In the genomic region with DNA sequence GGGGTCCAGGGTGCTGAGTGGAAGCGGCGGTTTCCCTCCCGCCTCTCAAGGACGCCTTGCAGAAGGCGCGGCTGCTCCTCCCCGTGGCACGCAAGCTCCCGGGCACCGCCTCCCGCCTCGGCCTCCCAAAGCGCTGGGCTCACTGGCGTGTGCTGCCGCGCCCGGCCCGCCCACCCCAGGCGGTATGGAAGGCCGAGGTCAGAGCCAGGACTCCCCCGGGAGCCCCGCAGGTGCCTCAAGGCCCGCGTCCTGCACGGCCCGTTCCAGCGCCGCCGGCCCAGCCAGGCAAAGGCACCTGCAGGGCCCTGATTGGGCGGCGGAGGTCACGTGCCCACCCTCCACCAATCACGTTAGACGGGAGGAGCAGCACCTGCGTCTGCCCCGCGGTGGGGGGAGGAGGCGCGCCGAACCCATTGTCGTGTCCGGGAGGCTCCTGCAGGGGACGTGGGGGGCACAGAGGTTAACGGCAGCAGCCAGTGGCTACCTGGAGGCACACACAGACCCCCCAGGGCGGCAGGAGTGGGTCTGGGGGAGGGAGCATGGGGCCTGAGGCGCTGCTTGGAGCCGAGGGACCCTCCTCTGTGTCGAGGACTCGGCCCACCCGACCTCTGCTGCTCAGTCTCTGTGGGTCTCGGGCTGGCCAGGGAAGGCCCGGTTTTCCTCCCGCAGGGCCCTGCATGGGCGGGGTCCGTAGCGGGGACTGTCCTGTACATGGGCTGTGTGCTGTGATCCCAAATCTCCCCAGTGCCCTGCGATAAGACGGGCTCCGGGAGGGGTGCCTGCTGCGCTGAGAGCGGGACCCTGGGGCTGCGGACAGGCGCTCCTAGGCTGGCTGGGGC, we compare ENCODE assay signal across 8 cellular contexts. TPM values are rescaled to one million over a fixed set of nuclear protein-coding genes. Genes with fewer than 3 reads are reported as not detected.
DNase-seq lines count a peak whose midpoint lies in the region; ATAC-seq and TF ChIP-seq lines count a peak whose summit lies in the region.

No MANE protein-coding gene starts in this region.

- H3K4me3 ChIP-seq in ectodermal cell (ENCODE audit: insufficient read depth, low read depth, low read length) (peak overlapping the region; percentile 51), lung (peak overlapping the region; percentile 64)

- H3K27ac Mint-ChIP-seq in activated CD4-positive, alpha-beta memory T cell treated with anti-CD3 and anti-CD28 coated beads, Interleukin-2, amount 10 ng/mL, durations not matched to agents 7 days and 5 days: peak overlapping the region; percentile 79

- WGBS in ectodermal cell, 2 experiments: 5 to 6% methylated on average over 63 of the region's 63 CpGs
- WGBS in lung, 2 donors: 4 to 8% methylated on average over 50 to 63 of the region's 63 CpGs

- POLR2A ChIA-PET in activated CD4-positive, alpha-beta memory T cell treated with anti-CD3 and anti-CD28 coated beads, Interleukin-2, amount 10 ng/mL, durations not matched to agents 7 days and 5 days (lab: Charles Lee): interaction anchor here (0.8 to 3.1 kb wide), 5 partner anchors 9 to 48 kb away, joined by 3 to 10 read pairs (median 6); a partner anchor contains a TSS

- H3K27me3 ChIP-seq in ectodermal cell (ENCODE audit: control insufficient read depth, insufficient read depth, low read length, poor library complexity, severe bottlenecking) (no peaks in the 10 kb centered on the region), lung (ENCODE audit: control insufficient read depth, insufficient read depth) (no peaks in the 10 kb centered on the region)

- H3K27me3 Mint-ChIP-seq in activated CD4-positive, alpha-beta memory T cell treated with anti-CD3 and anti-CD28 coated beads, Interleukin-2, amount 10 ng/mL, durations not matched to agents 7 days and 5 days: no peaks in the 10 kb centered on the region

- no peaks in the 10 kb centered on the region for H3K9me3 ChIP-seq in ectodermal cell (ENCODE audit: control insufficient read depth, low read length)
- H3K9me3 ChIP-seq in lung (ENCODE audit: control insufficient read depth in 2 of 2, insufficient read depth in 1 of 2, low read length in 1 of 2): no peaks in the 10 kb centered on the region

- H3K4me3 Mint-ChIP-seq in activated CD4-positive, alpha-beta memory T cell treated with anti-CD3 and anti-CD28 coated beads, Interleukin-2, amount 10 ng/mL, durations not matched to agents 7 days and 5 days: peak overlapping the region; percentile 81

- no peak overlapping the region for H3K27ac ChIP-seq in ectodermal cell (ENCODE audit: insufficient read depth, low read depth, low read length, poor library complexity, severe bottlenecking)
- peak overlapping the region; percentile 88 to 90 for H3K27ac ChIP-seq in lung (ENCODE audit: low read depth in 1 of 2, low read length in 1 of 2)

- CTCF ChIA-PET in activated CD4-positive, alpha-beta memory T cell treated with anti-CD3 and anti-CD28 coated beads, Interleukin-2, amount 10 ng/mL, durations not matched to agents 7 days and 5 days (lab: Charles Lee): interaction anchor here (1.0 to 7.2 kb wide), 4 partner anchors 42 to 108 kb away, joined by 3 to 149 read pairs (median 6); a partner anchor contains a TSS

- no peaks in the 10 kb centered on the region for H3K36me3 Mint-ChIP-seq in activated CD4-positive, alpha-beta memory T cell treated with anti-CD3 and anti-CD28 coated beads, Interleukin-2, amount 10 ng/mL, durations not matched to agents 7 days and 5 days (ENCODE audit: low read depth)

- ATAC-seq in GM19351 (IDR thresholded peaks at IDR 0.05; ENCODE audit: unreplicated experiment) (peak; percentile 90), HG03521 (IDR thresholded peaks at IDR 0.05; ENCODE audit: unreplicated experiment) (peak; percentile 78), lung (ENCODE audit: insufficient read depth, low FRiP score) (peak; percentile 79)

- no peaks in the 10 kb centered on the region for H3K9me3 Mint-ChIP-seq in activated CD4-positive, alpha-beta memory T cell treated with anti-CD3 and anti-CD28 coated beads, Interleukin-2, amount 10 ng/mL, durations not matched to agents 7 days and 5 days

- TF ChIP-seq CTCF in lung (IDR thresholded peaks at IDR 0.05; ENCODE audit: control extremely low read depth, extremely low read depth): no peak

- H3K4me1 ChIP-seq in ectodermal cell (ENCODE audit: control insufficient read depth, insufficient read depth, low read length) (peaks cover 18% of the 10 kb centered on the region), lung (ENCODE audit: control insufficient read depth in 2 of 2, insufficient read depth in 2 of 2, low read length in 2 of 2) (peaks cover 2 to 8% of the 10 kb centered on the region in 2 donors)

- H3K36me3 ChIP-seq in ectodermal cell (ENCODE audit: control insufficient read depth, insufficient read depth, low read length): no peaks in the 10 kb centered on the region
- H3K36me3 ChIP-seq in lung (ENCODE audit: control insufficient read depth in 2 of 2, insufficient read depth in 2 of 2, low read length in 2 of 2): no peaks in the 10 kb centered on the region

- DNase-seq in CD1c-positive myeloid dendritic cell (ENCODE audit: extremely low spot score) (peak; percentile 93), NCI-H748 treated with DMSO at 0.1 percent for 48 hours (lab: John Stamatoyannopoulos, UW) (peak; percentile 76), lung (ENCODE audit: low spot score) (peak; percentile 98)
- DNase-seq in activated CD4-positive, alpha-beta memory T cell treated with anti-CD3 and anti-CD28 coated beads, Interleukin-2, amount 10 ng/mL, durations not matched to agents 7 days and 5 days: peak; percentile 98
- DNase-seq in stimulated activated CD4-positive, alpha-beta T cell treated with anti-CD3 and anti-CD28 coated beads, TNF-alpha, amount 100 ng/mL, for 24 hours (ENCODE audit: low read depth in 3 of 3): peak; percentile 86 to 98 (median 90)

- peaks cover 12% of the 10 kb centered on the region for H3K4me1 Mint-ChIP-seq in activated CD4-positive, alpha-beta memory T cell treated with anti-CD3 and anti-CD28 coated beads, Interleukin-2, amount 10 ng/mL, durations not matched to agents 7 days and 5 days

RNA-seq across cellular contexts. Expression of a gene that starts 2.0 kb away (rescaled TPM):
- total RNA-seq in activated CD4-positive, alpha-beta memory T cell treated with anti-CD3 and anti-CD28 coated beads, Interleukin-2, amount 10 ng/mL, durations not matched to agents 7 days and 5 days: 1 to 10 TPM; 2.5 to 2.9 TPM
- polyA plus RNA-seq in ectodermal cell (2013, experiment 1 of 4): not detected
- 0.78 TPM for polyA plus RNA-seq in ectodermal cell (2013, experiment 2 of 4)
- 0.64 TPM for polyA plus RNA-seq in ectodermal cell (2013, experiment 3 of 4)
- polyA plus RNA-seq in ectodermal cell (2013, experiment 4 of 4): 0.77 TPM
- total RNA-seq in lung: 1 to 10 TPM; 4.1 to 6.3 TPM
- 1 to 10 TPM in 1 of 2 donors, under 1 TPM in 1; 0.35 to 2.4 TPM for polyA plus RNA-seq in lung

RNA-seq across cellular contexts. Expression of a gene that starts 5.0 kb away (rescaled TPM):
- total RNA-seq in activated CD4-positive, alpha-beta memory T cell treated with anti-CD3 and anti-CD28 coated beads, Interleukin-2, amount 10 ng/mL, durations not matched to agents 7 days and 5 days: 1 to 10 TPM; 1.5 to 3.2 TPM
- not detected for polyA plus RNA-seq in ectodermal cell (2013, experiment 1 of 4)
- not detected for polyA plus RNA-seq in ectodermal cell (2013, experiment 2 of 4)
- not detected for polyA plus RNA-seq in ectodermal cell (2013, experiment 3 of 4)
- not detected for polyA plus RNA-seq in ectodermal cell (2013, experiment 4 of 4)
- 1 to 10 TPM in 1 of 2 donors, not detected in 1; 2.1 TPM for total RNA-seq in lung
- 1 to 10 TPM in 1 of 2 donors, under 1 TPM in 1; 0.90 to 1.4 TPM for polyA plus RNA-seq in lung

RNA-seq across cellular contexts. Expression of a gene that starts 5.5 kb away (rescaled TPM):
- total RNA-seq in activated CD4-positive, alpha-beta memory T cell treated with anti-CD3 and anti-CD28 coated beads, Interleukin-2, amount 10 ng/mL, durations not matched to agents 7 days and 5 days: 100 to 1,000 TPM; 118 to 119 TPM
- polyA plus RNA-seq in ectodermal cell (2013, experiment 1 of 4): 52.7 TPM
- 54.9 TPM for polyA plus RNA-seq in ectodermal cell (2013, experiment 2 of 4)
- 40.9 TPM for polyA plus RNA-seq in ectodermal cell (2013, experiment 3 of 4)
- polyA plus RNA-seq in ectodermal cell (2013, experiment 4 of 4): 48.6 TPM
- total RNA-seq in lung: 100 to 1,000 TPM in 1 of 2 donors, 10 to 100 TPM in 1; 56.6 to 118 TPM
- 100 to 1,000 TPM in 1 of 2 donors, 10 to 100 TPM in 1; 89.1 to 109 TPM for polyA plus RNA-seq in lung

RNA-seq across cellular contexts. Expression of a gene that starts 27.3 kb away (rescaled TPM):
- total RNA-seq in activated CD4-positive, alpha-beta memory T cell treated with anti-CD3 and anti-CD28 coated beads, Interleukin-2, amount 10 ng/mL, durations not matched to agents 7 days and 5 days: 10 to 100 TPM; 44.2 to 45.4 TPM
- polyA plus RNA-seq in ectodermal cell (2013, experiment 1 of 4): not detected
- polyA plus RNA-seq in ectodermal cell (2013, experiment 2 of 4): 0.57 TPM
- polyA plus RNA-seq in ectodermal cell (2013, experiment 3 of 4): 1.0 TPM
- polyA plus RNA-seq in ectodermal cell (2013, experiment 4 of 4): 1.2 TPM
- total RNA-seq in lung: 100 to 1,000 TPM in 1 of 2 donors, 10 to 100 TPM in 1; 29.5 to 159 TPM
- polyA plus RNA-seq in lung: 100 to 1,000 TPM in 1 of 2 donors, 10 to 100 TPM in 1; 19.4 to 158 TPM

RNA-seq across cellular contexts. Expression of a gene that starts 32.8 kb away (rescaled TPM):
- total RNA-seq in activated CD4-positive, alpha-beta memory T cell treated with anti-CD3 and anti-CD28 coated beads, Interleukin-2, amount 10 ng/mL, durations not matched to agents 7 days and 5 days: 1 to 10 TPM in 1 of 2 experiments, under 1 TPM in 1; 0.98 to 1.0 TPM
- polyA plus RNA-seq in ectodermal cell (2013, experiment 1 of 4): 0.24 TPM
- 0.07 TPM for polyA plus RNA-seq in ectodermal cell (2013, experiment 2 of 4)
- not detected for polyA plus RNA-seq in ectodermal cell (2013, experiment 3 of 4)
- 0.32 TPM for polyA plus RNA-seq in ectodermal cell (2013, experiment 4 of 4)
- total RNA-seq in lung: 1 to 10 TPM in 1 of 2 donors, under 1 TPM in 1; 0.28 to 2.5 TPM
- 1 to 10 TPM in 1 of 2 donors, under 1 TPM in 1; 0.15 to 2.7 TPM for polyA plus RNA-seq in lung
